Comparison of ENCODE assay signal across 18 cellular contexts in genomic region chr1:109650609-109651008, GRCh38. TPM values are rescaled to one million over a fixed set of nuclear protein-coding genes. Genes with fewer than 3 reads are reported as not detected.
A peak's percentile ranks its signal among the peaks of the same experiment; 100 is the strongest.
DNase-seq lines count a peak whose midpoint lies in the region; ATAC-seq, FAIRE-seq and TF ChIP-seq lines count a peak whose summit lies in the region.
"Had no signal": no experiment of that assay in that cellular context is flagged by ENCODE, and none has a peak within 500 bp of the region (broad histone marks: within the 10 kb centered on the region; RNA-seq: fewer than 3 reads in every experiment).

No MANE protein-coding gene starts in this region.

- no peak overlapping the region for H3K4me3 Mint-ChIP-seq in astrocyte (ENCODE audit: unreplicated experiment)
- H3K4me3 Mint-ChIP-seq: CD14-positive monocyte had no signal

- H3K4me1 Mint-ChIP-seq in astrocyte (ENCODE audit: low read depth, unreplicated experiment), result no peaks in the 10 kb centered on the region

- H3K36me3 ChIP-seq in A673 (ENCODE audit: insufficient read depth, low read length, poor library complexity, severe bottlenecking) (no peaks in the 10 kb centered on the region), astrocyte (ENCODE audit: insufficient read depth, low read length) (no peaks in the 10 kb centered on the region), thyroid gland (no peaks in the 10 kb centered on the region)
- H3K36me3 ChIP-seq: Peyer's patch had no signal

- H3K27me3 Mint-ChIP-seq in astrocyte (ENCODE audit: low read depth, unreplicated experiment), result peaks cover 44% of the 10 kb centered on the region

- H3K4me3 ChIP-seq in A673 (ENCODE audit: low read depth, low read length, poor library complexity, severe bottlenecking), result no peak overlapping the region
- no peak overlapping the region for H3K4me3 ChIP-seq in astrocyte (ENCODE audit: insufficient read depth, low read depth, low read length)
- H3K4me3 ChIP-seq in thyroid gland (replicated peaks in 1 of 3), result no peak overlapping the region
- H3K4me3 ChIP-seq: Peyer's patch had no signal

- no peak overlapping the region for H3K27ac Mint-ChIP-seq in astrocyte (ENCODE audit: unreplicated experiment)
- H3K27ac Mint-ChIP-seq: CD14-positive monocyte had no signal

- H3K27me3 ChIP-seq in A673 (replicated peaks; ENCODE audit: insufficient read depth, low read depth, low read length, poor library complexity), result no peaks in the 10 kb centered on the region
- peaks cover 5% of the 10 kb centered on the region for H3K27me3 ChIP-seq in astrocyte (ENCODE audit: insufficient read depth, low read length)
- no peaks in the 10 kb centered on the region for H3K27me3 ChIP-seq in thyroid gland
- H3K27me3 ChIP-seq: Peyer's patch had no signal

- peaks cover 59% of the 10 kb centered on the region for H3K4me1 ChIP-seq in A673 (ENCODE audit: insufficient read depth, low read length, poor library complexity, severe bottlenecking)
- H3K4me1 ChIP-seq in astrocyte (ENCODE audit: insufficient read depth, low read length), result peaks cover 14% of the 10 kb centered on the region
- peaks cover 6 to 13% of the 10 kb centered on the region in 2 donors for H3K4me1 ChIP-seq in thyroid gland

- TF ChIP-seq CTCF in A673 (conservative IDR thresholded peaks at IDR 0.05; ENCODE audit: low read depth, low read length) (no peak), astrocyte (IDR thresholded peaks at IDR 0.05; ENCODE audit: insufficient read depth, low read depth, low read length) (no peak), thyroid gland (IDR thresholded peaks at IDR 0.05) (no peak)

- DNase-seq in A673 (ENCODE audit: low spot score), result no peak
- peak; percentile 20 for DNase-seq in HTR-8/SVneo (ENCODE audit: insufficient read length, low spot score)
- peak; percentile 36 for DNase-seq in astrocyte (ENCODE audit: low read depth)
- peak; percentile 27 for DNase-seq in iris pigment epithelial cell (ENCODE audit: low read depth)
- DNase-seq in ecto neural progenitor cell (ENCODE audit: low spot score), result no peak
- DNase-seq in hypothalamus (lab: John Stamatoyannopoulos, UW), result no peak
- DNase-seq in thyroid gland, result no peak
- DNase-seq: ACHN, AML-193, MM.1S, NCI-H1092 treated with DMSO at 0.1 percent for 48 hours, NCI-H510A treated with DMSO at 0.1 percent for 48 hours, NCI-H82, Peyer's patch, SHP77 had no signal

- no peak for ATAC-seq in GM19328 (IDR thresholded peaks at IDR 0.05; ENCODE audit: unreplicated experiment)
- ATAC-seq: HCT116 had no signal

- no peak for TF ChIP-seq POLR2A in thyroid gland (IDR thresholded peaks at IDR 0.05)

- no peak overlapping the region for H3K9ac ChIP-seq in astrocyte (ENCODE audit: low read length)

- peak overlapping the region; percentile 61 for H3K4me2 ChIP-seq in astrocyte (ENCODE audit: low read length)

- no peaks in the 10 kb centered on the region for H4K20me1 ChIP-seq in astrocyte (ENCODE audit: insufficient read depth, low read length)

- no peak for FAIRE-seq in HTR-8/SVneo (lab: Jason Lieb, UNC)
- FAIRE-seq in astrocyte (lab: Jason Lieb, UNC), result no peak

- WGBS in thyroid gland, 2 donors, result 79 to 81% methylated on average over 3 of the region's 3 CpGs

- H3K9me3 ChIP-seq in A673 (ENCODE audit: low read depth, low read length, poor library complexity, severe bottlenecking) (no peaks in the 10 kb centered on the region), astrocyte (ENCODE audit: insufficient read depth, low read depth, low read length) (no peaks in the 10 kb centered on the region), thyroid gland (no peaks in the 10 kb centered on the region)
- H3K9me3 ChIP-seq: Peyer's patch had no signal

- no peaks in the 10 kb centered on the region for H3K9me3 Mint-ChIP-seq in astrocyte (ENCODE audit: unreplicated experiment)

- BruUV-seq in A673 (replicated peaks; lab: Mats Ljungman, UMichigan), result no TSS peak

- no peaks in the 10 kb centered on the region for H3K79me2 ChIP-seq in astrocyte (ENCODE audit: insufficient read depth, low read length)

- H3K36me3 Mint-ChIP-seq in astrocyte (ENCODE audit: low read depth, unreplicated experiment), result no peaks in the 10 kb centered on the region
- H3K36me3 Mint-ChIP-seq: CD14-positive monocyte had no signal

- CTCF ChIA-PET in A673 (lab: Charles Lee), result interaction anchor here (1.6 to 4.7 kb wide), 3 partner anchors 10 to 102 kb away, joined by 3 to 35 read pairs (median 5); partner anchors contain the start of gene GNAI3

- peak overlapping the region; percentile 84 for H3K27ac ChIP-seq in A673 (ENCODE audit: low read depth, low read length, poor library complexity, severe bottlenecking)
- no peak overlapping the region for H3K27ac ChIP-seq in astrocyte (ENCODE audit: low read depth, low read length)
- no peak overlapping the region for H3K27ac ChIP-seq in thyroid gland
- H3K27ac ChIP-seq: Peyer's patch had no signal

- H2AFZ ChIP-seq in astrocyte (ENCODE audit: low read depth, low read length), result no peak overlapping the region

- POLR2A ChIA-PET in A673 (lab: Charles Lee; ENCODE audit: low non-redundant PET), result no interaction called here

- intact Hi-C loops in A673 (cut with micrococcal nuclease; ENCODE audit: unreplicated experiment), result no loop called here
- intact Hi-C loops in thyroid gland (cut with DNase I), result no loop called here

RNA-seq across cellular contexts. Expression of gene GSTM4, which starts 5.3 kb away (rescaled TPM):
- total RNA-seq in A673 (2021) (173 and 188 TPM in 2 replicates), astrocyte (4.4 and 4.6 TPM in 2 replicates), thyroid gland (10 to 100 TPM; 30.8 to 68.8 (median 43.7) TPM)

RNA-seq across cellular contexts. Expression of gene GSTM2, which starts 17.2 kb away (rescaled TPM):
- total RNA-seq in A673 (2021) (47.3 and 62.2 TPM in 2 replicates), astrocyte (11.8 and 13.4 TPM in 2 replicates), thyroid gland (10 to 100 TPM; 37.1 to 73.6 (median 62.3) TPM)

RNA-seq across cellular contexts. Expression of gene AMPD2, which starts 31.0 kb away (rescaled TPM):
- total RNA-seq in A673 (2021) (119 and 132 TPM in 2 replicates), astrocyte (155 and 156 TPM in 2 replicates), thyroid gland (10 to 100 TPM; 31.2 to 74.8 (median 46.8) TPM)

RNA-seq across cellular contexts. Expression of gene GNAT2, which starts 31.2 kb away (rescaled TPM):
- total RNA-seq in A673 (2021), result not detected in 2 replicates
- total RNA-seq in astrocyte, result not detected in 2 replicates
- not detected for total RNA-seq in thyroid gland
- total RNA-seq: Peyer's patch had no signal

RNA-seq across cellular contexts. Expression of gene GSTM1, which starts 37.0 kb away (rescaled TPM):
- 166 TPM in 2 replicates for total RNA-seq in A673 (2021)
- total RNA-seq in astrocyte, result not detected in 2 replicates
- 10 to 100 TPM in 1 of 4 donors, not detected in 3; 23.4 TPM for total RNA-seq in thyroid gland

Comparison
In these comparisons a context has a peak if more than half of its experiments do, and no peak if none do; other contexts are left out.
1. DNase-seq: peak in HTR-8/SVneo (single experiment), astrocyte (single experiment) and iris pigment epithelial cell (single experiment); none in A673 (single experiment), ecto neural progenitor cell (single experiment), hypothalamus (0 of 51) and thyroid gland (0 of 2).